Comparison of ENCODE assay signal across 18 cellular contexts in genomic region chr2:184628051-184628450, GRCh38. TPM values are rescaled to one million over a fixed set of nuclear protein-coding genes. Genes with fewer than 3 reads are reported as not detected.
A peak's percentile ranks its signal among the peaks of the same experiment; 100 is the strongest.
DNase-seq lines count a peak whose midpoint lies in the region; TF ChIP-seq lines count a peak whose summit lies in the region.
"Had no signal": no experiment of that assay in that cellular context is flagged by ENCODE, and none has a peak within 500 bp of the region (broad histone marks: within the 10 kb centered on the region; RNA-seq: fewer than 3 reads in every experiment).

No MANE protein-coding gene starts in this region.

- intact Hi-C loops in sigmoid colon (cut with DNase I) = no loop called here

- H3K4me2 ChIP-seq in SU-DHL-6 (ENCODE audit: low read depth, low read length, poor library complexity, severe bottlenecking) = peak overlapping the region; percentile 6
- H3K4me2 ChIP-seq: GM23338, PC-9 had no signal

- H3K4me1 ChIP-seq in sigmoid colon = no peaks in the 10 kb centered on the region

- H3K9me2 ChIP-seq in SU-DHL-6 (replicated peaks; ENCODE audit: insufficient read depth, low read length) = no peaks in the 10 kb centered on the region

- peaks cover 72% of the 10 kb centered on the region for H4K20me1 ChIP-seq in SU-DHL-6 (ENCODE audit: low read depth, low read length)

- no peak overlapping the region for H3K9ac ChIP-seq in SU-DHL-6 (ENCODE audit: low read length)

- no peaks in the 10 kb centered on the region for H3K27me3 ChIP-seq in SU-DHL-6 (ENCODE audit: low read length)
- no peaks in the 10 kb centered on the region for H3K27me3 ChIP-seq in sigmoid colon

- H3K36me3 ChIP-seq in SU-DHL-6 (ENCODE audit: low read length) (peaks cover 45% of the 10 kb centered on the region), sigmoid colon (no peaks in the 10 kb centered on the region)

- peaks cover 31% of the 10 kb centered on the region for H3F3A ChIP-seq in SU-DHL-6 (ENCODE audit: insufficient read depth)

- TF ChIP-seq CTCF in SU-DHL-6 (IDR thresholded peaks at IDR 0.05; ENCODE audit: insufficient read depth, low read length, poor library complexity, severe bottlenecking) (no peak), sigmoid colon (IDR thresholded peaks at IDR 0.05) (no peak), foreskin fibroblast (IDR thresholded peaks at IDR 0.05; ENCODE audit: low read depth, low read length) (no peak)

- H3K4me3 ChIP-seq in SU-DHL-6 (ENCODE audit: insufficient read depth, low read length, poor library complexity, severe bottlenecking) = no peak overlapping the region
- H3K4me3 ChIP-seq in sigmoid colon = no peak overlapping the region
- H3K4me3 ChIP-seq in foreskin fibroblast (ENCODE audit: low read depth in 1 of 2, low read length in 2 of 2) = no peak overlapping the region
- H3K4me3 ChIP-seq: GM23338, PC-9 had no signal

- H3K79me2 ChIP-seq in SU-DHL-6 (ENCODE audit: insufficient read depth, low read length) = peaks cover 99% of the 10 kb centered on the region

- DNase-seq in AML-193 (lab: John Stamatoyannopoulos, UW) (peak; percentile 30 to 46), HT1080 (ENCODE audit: low read depth) (peak; percentile 1), NOMO-1 treated with DMSO at 0.1 percent for 48 hours (lab: John Stamatoyannopoulos, UW; ENCODE audit: unreplicated experiment) (peak; percentile 57), sigmoid colon (no peak), foreskin fibroblast (no peak), D341Med (ENCODE audit: low spot score) (no peak)
- no peak for DNase-seq in NK-92 treated with Interleukin-12 subunit alpha and Interleukin-12 subunit beta, amount 100 ng/mL, for 24 hours (lab: John Stamatoyannopoulos, UW)
- DNase-seq: Calu3; CD4-positive, CD25-positive, alpha-beta regulatory T cell; DMS79 treated with DMSO at 0.1 percent for 48 hours; GDM1; NCI-H1048; NCI-H146; NCI-H2081 treated with DMSO at 0.1 percent for 48 hours; NCI-H524; PC-9 had no signal

- no peak for TF ChIP-seq EP300 in sigmoid colon (IDR thresholded peaks at IDR 0.05)

- WGBS in sigmoid colon, 2 donors = 84 to 91% methylated on average over 7 of the region's 7 CpGs

- H2AFZ ChIP-seq in SU-DHL-6 (ENCODE audit: low read depth, low read length, severe bottlenecking) = no peak overlapping the region
- H2AFZ ChIP-seq: GM23338, PC-9 had no signal

- TF ChIP-seq POLR2A in sigmoid colon (IDR thresholded peaks at IDR 0.05) = no peak

- H3K27ac ChIP-seq in SU-DHL-6 (ENCODE audit: low read depth, low read length) (no peak overlapping the region), sigmoid colon (no peak overlapping the region)
- H3K27ac ChIP-seq: PC-9 had no signal

- no peaks in the 10 kb centered on the region for H3K9me3 ChIP-seq in SU-DHL-6 (ENCODE audit: insufficient read depth, low read length)
- no peaks in the 10 kb centered on the region for H3K9me3 ChIP-seq in sigmoid colon

RNA-seq across cellular contexts. Expression of gene ZNF804A, which starts 29.7 kb away (rescaled TPM):
- total RNA-seq in HT1080 (2014; rRNA removed; shearing (Covaris generic)) = 0.55 and 0.63 TPM in 2 replicates
- polyA plus RNA-seq in HT1080 (2015; cell fraction: cytosol; rRNA removed) = 0.26 and 0.27 TPM in 2 replicates
- 0.05 and 0.22 TPM in 2 replicates for polyA plus RNA-seq in HT1080 (2015; cell fraction: nucleus; rRNA removed)
- total RNA-seq in sigmoid colon = 1 to 10 TPM in 1 of 4 donors, under 1 TPM in 3; 0.14 to 1.1 (median 0.30) TPM
- polyA plus RNA-seq in sigmoid colon = under 1 TPM in 1 of 3 donors, not detected in 2; 0.31 TPM
- total RNA-seq: CD4-positive, CD25-positive, alpha-beta regulatory T cell; GM23338; PC-9 had no signal
- polyA plus RNA-seq: CD4-positive, CD25-positive, alpha-beta regulatory T cell; GM23338 had no signal

Comparison
In these comparisons a context has a peak if more than half of its experiments do, and no peak if none do; other contexts are left out.
1. DNase-seq: peak in AML-193 (2 of 2), HT1080 (single experiment) and NOMO-1 treated with DMSO at 0.1 percent for 48 hours (single experiment); none in sigmoid colon (single experiment), foreskin fibroblast (0 of 2), D341Med (single experiment) and NK-92 treated with Interleukin-12 subunit alpha and Interleukin-12 subunit beta, amount 100 ng/mL, for 24 hours (single experiment).